4 cellular contexts compared by ENCODE assay signal in the genomic region with DNA sequence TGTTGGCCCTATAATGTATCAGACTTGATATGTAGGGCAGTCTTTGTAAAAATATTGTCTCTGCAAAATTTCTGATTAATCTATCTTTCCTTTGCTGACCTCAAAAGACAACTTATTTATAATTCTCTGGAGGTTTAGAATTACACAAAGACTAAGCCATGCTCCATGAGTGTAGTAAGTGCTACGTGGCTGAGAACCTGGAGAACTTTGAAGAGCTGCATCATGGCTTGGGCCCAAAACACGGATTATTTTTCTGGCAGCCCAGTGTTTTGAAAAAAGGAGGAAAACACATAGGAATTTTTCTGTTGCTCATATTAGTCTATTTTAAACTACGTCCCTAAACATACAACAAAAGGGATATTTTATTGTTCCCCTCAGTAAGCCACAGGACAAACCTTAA.
"Had no signal": no experiment of that assay in that cellular context is flagged by ENCODE, and none has a peak within 500 bp of the region (broad histone marks: within the 10 kb centered on the region; RNA-seq: fewer than 3 reads in every experiment).

No MANE protein-coding gene starts in this region.

- DNase-seq: H9, HCEC 1CT, IMR-90 had no signal

- H3K4me3 Mint-ChIP-seq: GM23338, H9 had no signal

- H3K9me3 Mint-ChIP-seq: GM23338, H9 had no signal

- H3K4me3 ChIP-seq: GM23338 had no signal

- H3K27ac Mint-ChIP-seq: GM23338, H9 had no signal
